8 cellular contexts compared by ENCODE assay signal in genomic region chr5:82277613-82277986, GRCh38. TPM values are rescaled to one million over a fixed set of nuclear protein-coding genes. Genes with fewer than 3 reads are reported as not detected.
DNase-seq lines count a peak whose midpoint lies in the region; ATAC-seq and TF ChIP-seq lines count a peak whose summit lies in the region.

No MANE protein-coding gene starts in this region.

- H3K4me3 ChIP-seq in MM.1S (ENCODE audit: low read length) (peak overlapping the region; percentile 88), dorsolateral prefrontal cortex (peak overlapping the region; percentile 64 to 100 (median 93))

- peak overlapping the region; percentile 78 for H3K4me3 Mint-ChIP-seq in Calu3 (ENCODE audit: low read depth, unreplicated experiment)
- H3K4me3 Mint-ChIP-seq in naive B cell = peak overlapping the region; percentile 93 to 98 (median 97)

- H3F3A ChIP-seq in MM.1S (ENCODE audit: insufficient read depth, low read length) = peaks cover 46% of the 10 kb centered on the region

- H3K9me3 Mint-ChIP-seq in Calu3 (ENCODE audit: low read depth, unreplicated experiment) (no peaks in the 10 kb centered on the region), naive B cell (peaks cover 0 to 2% (median 0%) of the 10 kb centered on the region in 7 donors)

- peaks cover 25% of the 10 kb centered on the region for H3K79me2 ChIP-seq in MM.1S (ENCODE audit: low read length)

- peak overlapping the region; percentile 96 for H3K27ac Mint-ChIP-seq in Calu3 (ENCODE audit: unreplicated experiment)
- peak overlapping the region; percentile 75 to 98 (median 95) for H3K27ac Mint-ChIP-seq in naive B cell

- no peaks in the 10 kb centered on the region for H3K9me3 ChIP-seq in MM.1S (replicated peaks; ENCODE audit: insufficient read depth, low read length)

- no peak for DNase-seq in Calu3
- DNase-seq in MM.1S = no peak
- no peak for DNase-seq in dorsolateral prefrontal cortex
- no peak for DNase-seq in naive B cell
- no peak for DNase-seq in AG08396 (ENCODE audit: low spot score)
- DNase-seq in epidermal melanocyte (ENCODE audit: insufficient read length, low spot score) = no peak

- H3K36me3 Mint-ChIP-seq in Calu3 (ENCODE audit: insufficient read depth, unreplicated experiment) (peaks cover 69% of the 10 kb centered on the region), naive B cell (peaks cover 22 to 23% of the 10 kb centered on the region in 2 donors)

- intact Hi-C loops in Calu3 (cut with micrococcal nuclease; ENCODE audit: unreplicated experiment) = no loop called here
- intact Hi-C loops in dorsolateral prefrontal cortex (cut with DNase I) = no loop called here

- peak overlapping the region; percentile 80 for H3K4me2 ChIP-seq in MM.1S (ENCODE audit: low read depth, low read length)

- CTCF ChIA-PET in Calu3 (lab: Charles Lee) = interaction anchor here (1.4 kb wide), 1 partner anchor 12 kb away, joined by 4 read pairs; no protein-coding TSS in a partner anchor

- H3K27ac ChIP-seq in MM.1S (ENCODE audit: low read length) (peak overlapping the region; percentile 67; the same call in 1 of the 2 replicates), dorsolateral prefrontal cortex (peak overlapping the region in 56 of 59 donors; percentile 5 to 99 (median 96))

- ATAC-seq in naive B cell (ENCODE audit: low read depth in 2 of 2) (peak; percentile 0 to 1), HG02763 (IDR thresholded peaks at IDR 0.05; ENCODE audit: unreplicated experiment) (no peak), HG03280 (IDR thresholded peaks at IDR 0.05; ENCODE audit: unreplicated experiment) (no peak)

- H3K36me3 ChIP-seq in MM.1S (replicated peaks; ENCODE audit: insufficient read depth, low read length) = peaks cover 5% of the 10 kb centered on the region; the same call in 1 of the 2 replicates

- H3K27me3 Mint-ChIP-seq in Calu3 (ENCODE audit: unreplicated experiment) = no peaks in the 10 kb centered on the region
- no peaks in the 10 kb centered on the region for H3K27me3 Mint-ChIP-seq in naive B cell

- no peaks in the 10 kb centered on the region for H3K27me3 ChIP-seq in MM.1S (replicated peaks; ENCODE audit: insufficient read depth, low read length)
- no peaks in the 10 kb centered on the region for H3K27me3 ChIP-seq in dorsolateral prefrontal cortex

- no peaks in the 10 kb centered on the region for H3K9me2 ChIP-seq in MM.1S (replicated peaks; ENCODE audit: insufficient read depth, low read length)

- H3K4me1 ChIP-seq in MM.1S (ENCODE audit: low read length) = peaks cover 6% of the 10 kb centered on the region; the same call in 1 of the 2 replicates

- H2AFZ ChIP-seq in MM.1S (ENCODE audit: low read length) = peak overlapping the region; percentile 90; the same call in 1 of the 2 replicates

- peak overlapping the region; percentile 95 for H3K9ac ChIP-seq in MM.1S (ENCODE audit: low read length)

- H4K20me1 ChIP-seq in MM.1S (ENCODE audit: insufficient read depth, low read length) = no peaks in the 10 kb centered on the region

- TF ChIP-seq CTCF in Calu3 (IDR thresholded peaks at IDR 0.05; ENCODE audit: unreplicated experiment) (no peak), MM.1S (IDR thresholded peaks at IDR 0.05; ENCODE audit: low read length) (no peak), dorsolateral prefrontal cortex (IDR thresholded peaks at IDR 0.05 in 54 of 56, conservative IDR thresholded peaks at IDR 0.05 in 2 of 56; ENCODE audit: low read depth in 1 of 56, partially characterized antibody in 56 of 56) (no peak)

- peaks cover 23% of the 10 kb centered on the region for H3K4me1 Mint-ChIP-seq in Calu3 (ENCODE audit: low read depth, unreplicated experiment)
- H3K4me1 Mint-ChIP-seq in naive B cell = peaks cover 45 to 66% (median 50%) of the 10 kb centered on the region in 3 donors

- no TSS peak for BruUV-seq in Calu3 (replicated peaks; lab: Mats Ljungman, UMichigan)

RNA-seq across cellular contexts. Expression of gene RPS23, which starts 0.6 kb away (rescaled TPM):
- 1,390 and 1,628 TPM in 2 replicates for total RNA-seq in Calu3 (2022)
- total RNA-seq in dorsolateral prefrontal cortex = 100 to 1,000 TPM; 405 to 807 (median 587) TPM
- 1,000 to 10,000 TPM; 2,987 to 4,520 (median 3,845) TPM for polyA plus RNA-seq in naive B cell (ENCODE audit: low read depth in 6 of 6)

Comparison
In these comparisons a context has a peak if more than half of its experiments do, and no peak if none do; other contexts are left out.
1. ATAC-seq: peak in naive B cell (2 of 2); none in HG02763 (single experiment) and HG03280 (single experiment).